ENCODE assay signal across 1 cellular context in the genomic region with DNA sequence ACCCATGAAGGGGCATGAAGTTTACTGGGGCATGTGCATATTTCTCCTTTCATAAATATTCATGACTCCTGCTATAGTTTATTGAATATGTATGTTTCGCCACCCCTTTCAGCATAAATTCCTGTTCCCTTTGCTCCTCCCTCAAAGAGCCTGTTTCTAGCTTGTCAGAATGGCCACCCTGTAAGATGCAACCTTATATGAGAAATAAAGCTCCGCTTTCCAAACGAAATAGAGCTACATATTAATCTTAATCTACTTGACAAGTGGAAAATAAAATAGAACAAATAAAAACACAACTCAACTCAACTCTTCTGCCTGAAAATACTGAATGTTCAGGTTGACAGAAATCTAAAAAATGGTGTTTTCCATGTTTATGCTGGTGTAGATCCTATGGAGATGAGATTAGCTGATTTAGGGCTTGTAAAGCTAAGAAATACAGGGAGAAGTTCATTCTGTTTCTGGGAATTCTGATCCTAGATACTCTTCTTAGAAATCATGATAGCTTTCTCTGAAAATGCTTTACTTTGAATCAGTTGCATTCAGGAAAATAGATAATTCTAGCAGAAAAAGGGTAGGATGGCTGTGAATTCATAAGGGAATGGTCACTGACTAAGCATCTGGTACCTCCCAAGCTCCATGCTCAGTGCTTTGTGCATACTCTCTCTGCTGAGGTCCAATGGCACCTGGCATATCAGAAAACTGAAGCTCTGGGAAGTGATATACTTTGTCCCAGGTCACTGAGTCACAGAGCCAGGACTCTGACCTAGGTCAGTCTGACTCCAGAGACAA.
TF ChIP-seq lines count a peak whose summit lies in the region.

No MANE protein-coding gene starts in this region.

TF ChIP-seq in K562, 482 proteins besides CTCF, POLR2A, EP300 and RAD21 (continued from another document and continues in another):
- TF ChIP-seq POLR2B (IDR thresholded peaks at IDR 0.05; ENCODE audit: low read depth, partially characterized antibody) (no peak), SMARCE1 (IDR thresholded peaks at IDR 0.05) (peak; percentile 33; the same call in 1 of the 2 replicates), RBBP5 (IDR thresholded peaks at IDR 0.05; ENCODE audit: borderline replicate concordance, insufficient read depth, low read length, poor library complexity, severe bottlenecking) (peak; percentile 43), ZNF232 (CRISPR knock-in tag; IDR thresholded peaks at IDR 0.05) (no peak), SIN3A (IDR thresholded peaks at IDR 0.05; ENCODE audit: borderline replicate concordance in 2 of 2, control insufficient read depth in 1 of 2, low read depth in 2 of 2, low read length in 2 of 2) (no peak), BRF1 (IDR thresholded peaks at IDR 0.05; ENCODE audit: borderline replicate concordance, extremely low read depth, insufficient read length) (no peak), ZNF644 (tag; IDR thresholded peaks at IDR 0.05; ENCODE audit: low read depth) (peak; percentile 65; the same call in 1 of the 2 replicates), NCOA1 (IDR thresholded peaks at IDR 0.05; ENCODE audit: low read depth) (peak; percentile 38; the same call in 1 of the 2 replicates), TGIF2 (CRISPR knock-in tag; IDR thresholded peaks at IDR 0.05) (no peak), ZNF699 (CRISPR knock-in tag; IDR thresholded peaks at IDR 0.05; ENCODE audit: insufficient replicate concordance) (no peak), FOXJ2 (tag; IDR thresholded peaks at IDR 0.05) (no peak), ZNF584 (CRISPR knock-in tag; IDR thresholded peaks at IDR 0.05; ENCODE audit: low read depth) (no peak), ZNF121 (CRISPR knock-in tag; conservative IDR thresholded peaks at IDR 0.05) (no peak), CBFA2T3 (IDR thresholded peaks at IDR 0.05) (no peak), IFI16 (CRISPR knock-in tag; IDR thresholded peaks at IDR 0.05) (no peak), ZNF764 (CRISPR knock-in tag; IDR thresholded peaks at IDR 0.05; ENCODE audit: low read depth) (no peak), ERF (CRISPR knock-in tag; IDR thresholded peaks at IDR 0.05) (no peak), JUN (IDR thresholded peaks at IDR 0.05; ENCODE audit: borderline replicate concordance, low read depth, low read length) (no peak), JUN (CRISPR knock-in tag; IDR thresholded peaks at IDR 0.05; ENCODE audit: borderline replicate concordance) (no peak), MECOM (CRISPR knock-in tag; IDR thresholded peaks at IDR 0.05) (peak; percentile 6; the same call in 1 of the 2 replicates), EWSR1 (IDR thresholded peaks at IDR 0.05; ENCODE audit: borderline replicate concordance, low read depth, partially characterized antibody) (no peak), HDAC1 (IDR thresholded peaks at IDR 0.05) (peak in 1 of 2 experiments; percentile 63; a peak in 2 of 4 replicates), NCOR1 (IDR thresholded peaks at IDR 0.05) (peak; percentile 50), NR1H2 (CRISPR knock-in tag; IDR thresholded peaks at IDR 0.05) (no peak), POLR2AphosphoS5 (IDR thresholded peaks at IDR 0.05; ENCODE audit: control insufficient read depth, insufficient read depth, low read depth, low read length) (no peak), OTX1 (CRISPR knock-in tag; IDR thresholded peaks at IDR 0.05) (no peak), TAF1 (IDR thresholded peaks at IDR 0.05; ENCODE audit: control insufficient read depth, extremely low read depth, insufficient read depth, low read length, severe bottlenecking) (no peak), YBX1 (IDR thresholded peaks at IDR 0.05) (no peak), POLR2G (IDR thresholded peaks at IDR 0.05; ENCODE audit: low read depth, low read length) (no peak), JUNB (CRISPR knock-in tag; conservative IDR thresholded peaks at IDR 0.05) (no peak), RBM14 (IDR thresholded peaks at IDR 0.05; ENCODE audit: borderline replicate concordance, insufficient read depth, low read depth, low read length) (no peak), NFIC (IDR thresholded peaks at IDR 0.05) (no peak), MEIS2 (IDR thresholded peaks at IDR 0.05; ENCODE audit: partially characterized antibody) (peak; percentile 56), RFX7 (CRISPR knock-in tag; IDR thresholded peaks at IDR 0.05) (no peak), FOSL1 (tag; conservative IDR thresholded peaks at IDR 0.05) (peak; percentile 59), MEF2A (IDR thresholded peaks at IDR 0.05; ENCODE audit: control insufficient read depth, low read depth, low read length) (no peak), ZFP1 (CRISPR knock-in tag; IDR thresholded peaks at IDR 0.05) (no peak), SIRT6 (IDR thresholded peaks at IDR 0.05; ENCODE audit: low read depth, low read length) (no peak), RNF2 (IDR thresholded peaks at IDR 0.05) (no peak), ZC3H8 (IDR thresholded peaks at IDR 0.05) (no peak), PTTG1 (tag; IDR thresholded peaks at IDR 0.05; ENCODE audit: low read depth) (no peak; the same call in 1 of the 2 replicates), CEBPG (CRISPR knock-in tag; IDR thresholded peaks at IDR 0.05) (no peak), CEBPG (tag; conservative IDR thresholded peaks at IDR 0.05 in 1 of 2, IDR thresholded peaks at IDR 0.05 in 1 of 2) (no peak), NR2C2 (CRISPR knock-in tag; IDR thresholded peaks at IDR 0.05) (no peak), NR2C2 (tag; IDR thresholded peaks at IDR 0.05) (peak; percentile 82), TCF3 (CRISPR knock-in tag; IDR thresholded peaks at IDR 0.05) (peak; percentile 55), TEAD4 (IDR thresholded peaks at IDR 0.05; ENCODE audit: low read length) (peak; percentile 33; the same call in 1 of the 2 replicates), TEAD4 (CRISPR knock-in tag; IDR thresholded peaks at IDR 0.05; ENCODE audit: borderline replicate concordance) (no peak), STAT5A (IDR thresholded peaks at IDR 0.05; ENCODE audit: borderline replicate concordance, low read length) (peak; percentile 83), U2AF2 (optimal IDR thresholded peaks at IDR 0.05; ENCODE audit: low read depth, low read length) (no peak), NCOA4 (IDR thresholded peaks at IDR 0.05; ENCODE audit: partially characterized antibody) (no peak), MTA2 (IDR thresholded peaks at IDR 0.05; ENCODE audit: low read depth) (no peak), POLR2AphosphoS2 (IDR thresholded peaks at IDR 0.05; ENCODE audit: low read length) (no peak), RFX1 (IDR thresholded peaks at IDR 0.05) (no peak), CBX5 (IDR thresholded peaks at IDR 0.05; ENCODE audit: borderline replicate concordance, low read depth) (no peak), FOXJ3 (CRISPR knock-in tag; IDR thresholded peaks at IDR 0.05) (no peak), MAFG (tag; conservative IDR thresholded peaks at IDR 0.05) (no peak)
- TF ChIP-seq, protein P1, sequence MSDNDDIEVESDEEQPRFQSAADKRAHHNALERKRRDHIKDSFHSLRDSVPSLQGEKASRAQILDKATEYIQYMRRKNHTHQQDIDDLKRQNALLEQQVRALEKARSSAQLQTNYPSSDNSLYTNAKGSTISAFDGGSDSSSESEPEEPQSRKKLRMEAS (CRISPR knock-in tag; IDR thresholded peaks at IDR 0.05) = no peak
- TF ChIP-seq, protein P2, sequence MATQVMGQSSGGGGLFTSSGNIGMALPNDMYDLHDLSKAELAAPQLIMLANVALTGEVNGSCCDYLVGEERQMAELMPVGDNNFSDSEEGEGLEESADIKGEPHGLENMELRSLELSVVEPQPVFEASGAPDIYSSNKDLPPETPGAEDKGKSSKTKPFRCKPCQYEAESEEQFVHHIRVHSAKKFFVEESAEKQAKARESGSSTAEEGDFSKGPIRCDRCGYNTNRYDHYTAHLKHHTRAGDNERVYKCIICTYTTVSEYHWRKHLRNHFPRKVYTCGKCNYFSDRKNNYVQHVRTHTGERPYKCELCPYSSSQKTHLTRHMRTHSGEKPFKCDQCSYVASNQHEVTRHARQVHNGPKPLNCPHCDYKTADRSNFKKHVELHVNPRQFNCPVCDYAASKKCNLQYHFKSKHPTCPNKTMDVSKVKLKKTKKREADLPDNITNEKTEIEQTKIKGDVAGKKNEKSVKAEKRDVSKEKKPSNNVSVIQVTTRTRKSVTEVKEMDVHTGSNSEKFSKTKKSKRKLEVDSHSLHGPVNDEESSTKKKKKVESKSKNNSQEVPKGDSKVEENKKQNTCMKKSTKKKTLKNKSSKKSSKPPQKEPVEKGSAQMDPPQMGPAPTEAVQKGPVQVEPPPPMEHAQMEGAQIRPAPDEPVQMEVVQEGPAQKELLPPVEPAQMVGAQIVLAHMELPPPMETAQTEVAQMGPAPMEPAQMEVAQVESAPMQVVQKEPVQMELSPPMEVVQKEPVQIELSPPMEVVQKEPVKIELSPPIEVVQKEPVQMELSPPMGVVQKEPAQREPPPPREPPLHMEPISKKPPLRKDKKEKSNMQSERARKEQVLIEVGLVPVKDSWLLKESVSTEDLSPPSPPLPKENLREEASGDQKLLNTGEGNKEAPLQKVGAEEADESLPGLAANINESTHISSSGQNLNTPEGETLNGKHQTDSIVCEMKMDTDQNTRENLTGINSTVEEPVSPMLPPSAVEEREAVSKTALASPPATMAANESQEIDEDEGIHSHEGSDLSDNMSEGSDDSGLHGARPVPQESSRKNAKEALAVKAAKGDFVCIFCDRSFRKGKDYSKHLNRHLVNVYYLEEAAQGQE (CRISPR knock-in tag; IDR thresholded peaks at IDR 0.05; ENCODE audit: low read depth) = no peak
- TF ChIP-seq, protein P3, sequence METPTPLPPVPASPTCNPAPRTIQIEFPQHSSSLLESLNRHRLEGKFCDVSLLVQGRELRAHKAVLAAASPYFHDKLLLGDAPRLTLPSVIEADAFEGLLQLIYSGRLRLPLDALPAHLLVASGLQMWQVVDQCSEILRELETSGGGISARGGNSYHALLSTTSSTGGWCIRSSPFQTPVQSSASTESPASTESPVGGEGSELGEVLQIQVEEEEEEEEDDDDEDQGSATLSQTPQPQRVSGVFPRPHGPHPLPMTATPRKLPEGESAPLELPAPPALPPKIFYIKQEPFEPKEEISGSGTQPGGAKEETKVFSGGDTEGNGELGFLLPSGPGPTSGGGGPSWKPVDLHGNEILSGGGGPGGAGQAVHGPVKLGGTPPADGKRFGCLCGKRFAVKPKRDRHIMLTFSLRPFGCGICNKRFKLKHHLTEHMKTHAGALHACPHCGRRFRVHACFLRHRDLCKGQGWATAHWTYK (CRISPR knock-in tag; IDR thresholded peaks at IDR 0.05) = 0 out of 2 replicates have a peak, but pooled peaks have one; percentile 4
- TF ChIP-seq, protein P4, sequence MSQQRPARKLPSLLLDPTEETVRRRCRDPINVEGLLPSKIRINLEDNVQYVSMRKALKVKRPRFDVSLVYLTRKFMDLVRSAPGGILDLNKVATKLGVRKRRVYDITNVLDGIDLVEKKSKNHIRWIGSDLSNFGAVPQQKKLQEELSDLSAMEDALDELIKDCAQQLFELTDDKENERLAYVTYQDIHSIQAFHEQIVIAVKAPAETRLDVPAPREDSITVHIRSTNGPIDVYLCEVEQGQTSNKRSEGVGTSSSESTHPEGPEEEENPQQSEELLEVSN (IDR thresholded peaks at IDR 0.05; ENCODE audit: borderline replicate concordance in 1 of 2, extremely low read depth in 1 of 2, insufficient read depth in 1 of 2, insufficient read length in 1 of 2, low read depth in 1 of 2, low read length in 1 of 2, poor library complexity in 1 of 2, severe bottlenecking in 1 of 2) = no peak
- TF ChIP-seq, protein P5, sequence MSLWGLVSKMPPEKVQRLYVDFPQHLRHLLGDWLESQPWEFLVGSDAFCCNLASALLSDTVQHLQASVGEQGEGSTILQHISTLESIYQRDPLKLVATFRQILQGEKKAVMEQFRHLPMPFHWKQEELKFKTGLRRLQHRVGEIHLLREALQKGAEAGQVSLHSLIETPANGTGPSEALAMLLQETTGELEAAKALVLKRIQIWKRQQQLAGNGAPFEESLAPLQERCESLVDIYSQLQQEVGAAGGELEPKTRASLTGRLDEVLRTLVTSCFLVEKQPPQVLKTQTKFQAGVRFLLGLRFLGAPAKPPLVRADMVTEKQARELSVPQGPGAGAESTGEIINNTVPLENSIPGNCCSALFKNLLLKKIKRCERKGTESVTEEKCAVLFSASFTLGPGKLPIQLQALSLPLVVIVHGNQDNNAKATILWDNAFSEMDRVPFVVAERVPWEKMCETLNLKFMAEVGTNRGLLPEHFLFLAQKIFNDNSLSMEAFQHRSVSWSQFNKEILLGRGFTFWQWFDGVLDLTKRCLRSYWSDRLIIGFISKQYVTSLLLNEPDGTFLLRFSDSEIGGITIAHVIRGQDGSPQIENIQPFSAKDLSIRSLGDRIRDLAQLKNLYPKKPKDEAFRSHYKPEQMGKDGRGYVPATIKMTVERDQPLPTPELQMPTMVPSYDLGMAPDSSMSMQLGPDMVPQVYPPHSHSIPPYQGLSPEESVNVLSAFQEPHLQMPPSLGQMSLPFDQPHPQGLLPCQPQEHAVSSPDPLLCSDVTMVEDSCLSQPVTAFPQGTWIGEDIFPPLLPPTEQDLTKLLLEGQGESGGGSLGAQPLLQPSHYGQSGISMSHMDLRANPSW (CRISPR knock-in tag; IDR thresholded peaks at IDR 0.05) = no peak
- TF ChIP-seq, protein P6, sequence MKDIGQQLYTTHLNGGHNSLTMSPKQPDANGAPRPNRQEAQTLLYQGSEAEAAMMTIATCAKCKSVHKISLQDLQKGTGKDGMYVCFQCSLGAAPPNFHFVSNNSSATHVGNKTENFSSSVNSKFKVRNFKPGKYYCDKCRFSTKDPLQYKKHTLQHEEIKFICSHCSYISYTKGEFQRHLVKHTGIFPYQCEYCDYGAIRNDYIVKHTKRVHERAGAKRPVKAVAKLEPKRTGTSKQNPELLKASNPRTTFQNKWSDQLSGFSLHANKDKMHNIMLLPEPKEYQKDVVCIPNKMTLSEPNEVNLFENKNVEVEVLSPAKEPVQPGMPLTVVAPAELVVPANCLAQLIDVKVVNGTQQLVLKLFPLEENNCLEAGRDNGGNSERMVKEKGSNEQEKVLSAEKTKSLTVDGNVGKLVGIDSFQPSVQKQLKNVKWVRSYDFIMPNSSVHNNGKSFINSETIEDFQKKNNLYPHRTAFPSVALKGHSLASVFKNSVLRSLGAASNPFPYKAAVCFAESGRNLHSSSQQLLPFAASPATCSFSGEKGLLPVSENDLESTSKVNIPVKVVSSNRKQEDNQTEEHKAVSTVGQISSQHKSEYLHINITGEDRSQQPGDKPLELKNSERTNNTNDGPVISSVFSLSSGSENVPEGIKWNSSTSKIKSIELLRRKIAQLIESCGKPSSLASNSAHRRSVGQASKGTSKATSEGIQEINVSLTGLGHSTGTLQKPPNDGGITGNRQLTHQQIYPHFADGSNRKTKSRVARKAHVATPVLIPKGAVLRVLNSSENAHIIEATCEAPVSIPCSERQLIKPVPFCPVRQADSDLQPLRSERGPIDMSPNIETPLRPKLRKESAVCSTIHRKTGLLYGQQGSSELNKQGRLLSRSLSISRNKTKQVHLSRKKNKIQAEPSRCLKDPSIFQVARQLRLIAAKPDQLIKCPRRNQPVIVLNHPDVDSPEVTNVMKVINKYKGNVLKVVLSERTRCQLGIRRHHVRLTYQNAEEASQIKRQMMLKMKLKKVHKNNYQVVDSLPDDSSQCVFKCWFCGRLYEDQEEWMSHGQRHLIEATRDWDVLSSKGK (CRISPR knock-in tag; IDR thresholded peaks at IDR 0.05) = no peak
